ENCODE assay signal across 27 cellular contexts in genomic region chr12:64411427-64411826, GRCh38. TPM values are rescaled to one million over a fixed set of nuclear protein-coding genes. Genes with fewer than 3 reads are reported as not detected.
"Had no signal": no experiment of that assay in that cellular context is flagged by ENCODE, and none has a peak within 500 bp of the region (broad histone marks: within the 10 kb centered on the region; RNA-seq: fewer than 3 reads in every experiment).

No MANE protein-coding gene starts in this region.

- H3K4me1 ChIP-seq: lower lobe of right lung, right atrium auricular region, uterus had no signal

- H3K27ac Mint-ChIP-seq: naive B cell; natural killer cell; progenitor cell of endocrine pancreas; stimulated activated effector memory CD8-positive, alpha-beta T cell treated with anti-CD3 and anti-CD28 coated beads, Interleukin-12 subunit alpha, Interleukin-12 subunit beta, amount 100 ng/mL, for 72 hours; stimulated activated naive CD8-positive, alpha-beta T cell treated with anti-CD3 and anti-CD28 coated beads, Interleukin-15, Interleukin-2, amounts not matched to agents 100 ng/mL and 50 ng/mL, for 24 hours; type B pancreatic cell had no signal

- H3K27me3 Mint-ChIP-seq: naive B cell; progenitor cell of endocrine pancreas; stimulated activated naive CD8-positive, alpha-beta T cell treated with anti-CD3 and anti-CD28 coated beads, Interleukin-15, Interleukin-2, amounts not matched to agents 100 ng/mL and 50 ng/mL, for 24 hours; type B pancreatic cell had no signal

- H3K4me3 ChIP-seq: heart right ventricle, hepatocyte, lower lobe of right lung, ovary, right atrium auricular region, skin epidermis, spleen, tibial nerve, uterus had no signal

- H3K27me3 ChIP-seq: heart right ventricle, hepatocyte, ovary, right atrium auricular region, spleen, tibial nerve, uterus had no signal

- H3K9me3 ChIP-seq: heart right ventricle, lower lobe of right lung, ovary, right atrium auricular region, spleen, tibial nerve, uterus had no signal

- H3K9me3 Mint-ChIP-seq: naive B cell; natural killer cell; stimulated activated effector memory CD8-positive, alpha-beta T cell treated with anti-CD3 and anti-CD28 coated beads, Interleukin-12 subunit alpha, Interleukin-12 subunit beta, amount 100 ng/mL, for 72 hours; stimulated activated naive CD8-positive, alpha-beta T cell treated with anti-CD3 and anti-CD28 coated beads, Interleukin-15, Interleukin-2, amounts not matched to agents 100 ng/mL and 50 ng/mL, for 24 hours; type B pancreatic cell had no signal

- H3K36me3 ChIP-seq: ovary, uterus had no signal

- ATAC-seq: heart right ventricle; left cardiac atrium; left lobe of liver; lower lobe of right lung; natural killer cell; sciatic nerve; stimulated activated effector memory CD8-positive, alpha-beta T cell treated with anti-CD3 and anti-CD28 coated beads, Interleukin-12 subunit alpha, Interleukin-12 subunit beta, amount 100 ng/mL, for 72 hours had no signal

- H3K4me2 ChIP-seq: hepatocyte had no signal

- DNase-seq: heart right ventricle; kidney glomerular epithelial cell; left cardiac atrium; lower lobe of right lung; mammary epithelial cell; mesenchymal stem cell; naive B cell; natural killer cell; ovary; spleen; stimulated activated CD4-positive, alpha-beta T cell treated with anti-CD3 and anti-CD28 coated beads, Interleukin-4, amount 100 ng/mL, for 24 hours; stimulated activated naive CD4-positive, alpha-beta T cell; uterus had no signal

- H2AFZ ChIP-seq: hepatocyte had no signal

- H3K27ac ChIP-seq: heart right ventricle, hepatocyte, lower lobe of right lung, ovary, right atrium auricular region, skin epidermis, spleen, tibial nerve, uterus had no signal

- H3K4me3 Mint-ChIP-seq: naive B cell; natural killer cell; stimulated activated effector memory CD8-positive, alpha-beta T cell treated with anti-CD3 and anti-CD28 coated beads, Interleukin-12 subunit alpha, Interleukin-12 subunit beta, amount 100 ng/mL, for 72 hours; stimulated activated naive CD8-positive, alpha-beta T cell treated with anti-CD3 and anti-CD28 coated beads, Interleukin-15, Interleukin-2, amounts not matched to agents 100 ng/mL and 50 ng/mL, for 24 hours; type B pancreatic cell had no signal

RNA-seq across cellular contexts. Expression of gene C12orf56, which starts 20.9 kb away (rescaled TPM):
- total RNA-seq: heart right ventricle, left cardiac atrium, left lobe of liver, lower lobe of right lung, natural killer cell, omental fat pad, ovary, right atrium auricular region, subcutaneous adipose tissue, ureter had no signal
- polyA plus RNA-seq: heart right ventricle, neural cell, ovary had no signal
